ENCODE assay signal across 8 cellular contexts in genomic region chr17:71727292-71727691, GRCh38.
"Had no signal": no experiment of that assay in that cellular context is flagged by ENCODE, and none has a peak within 500 bp of the region (broad histone marks: within the 10 kb centered on the region; RNA-seq: fewer than 3 reads in every experiment).

No MANE protein-coding gene starts in this region.

- ATAC-seq: GM12878 had no signal

- H3K4me3 ChIP-seq: GM12878 had no signal

- DNase-seq: GDM1, GF-D8 had no signal

- FAIRE-seq: G401.6, GM12878, GM12891, GM12892, GM18507, GM19239 had no signal
